In genomic region chr10:110497438-110498086, GRCh38 we compare ENCODE assay signal across 8 cellular contexts. TPM values are rescaled to one million over a fixed set of nuclear protein-coding genes. Genes with fewer than 3 reads are reported as not detected.
A peak's percentile ranks its signal among the peaks of the same experiment; 100 is the strongest.
DNase-seq lines count a peak whose midpoint lies in the region; ATAC-seq and TF ChIP-seq lines count a peak whose summit lies in the region.

DUSP5 (plus strand) TSS chr10:110497907; CDS start chr10:110498122, 215 bp downstream.

- no peaks in the 10 kb centered on the region for H3K27me3 ChIP-seq in kidney epithelial cell (ENCODE audit: control insufficient read depth, insufficient read depth, low read length)

- no peaks in the 10 kb centered on the region for H3K36me3 ChIP-seq in kidney epithelial cell (ENCODE audit: control insufficient read depth, insufficient read depth, low read length)

- DNase-seq in AG10803 (ENCODE audit: low read depth) (peak; percentile 93), NCI-H510A (lab: John Stamatoyannopoulos, UW) (peak; percentile 82), cerebellum (ENCODE audit: low spot score) (peak; percentile 95), kidney epithelial cell (ENCODE audit: low read depth) (peak; percentile 55)
- DNase-seq in activated CD4-positive, alpha-beta T cell treated with anti-CD3 and anti-CD28 coated beads for 24 hours (ENCODE audit: low read depth in 2 of 2) = peak; percentile 87 to 91
- peak; percentile 94 for DNase-seq in stimulated activated CD4-positive, alpha-beta T cell treated with anti-CD3 and anti-CD28 coated beads, Interleukin-15, amount 100 ng/mL, for 24 hours

- H3K4me3 ChIP-seq in AG10803 (ENCODE audit: low read length) = peak within 1 kb of the TSS; percentile 79
- H3K4me3 ChIP-seq in kidney epithelial cell (ENCODE audit: low read depth, low read length) = peak within 1 kb of the TSS; percentile 64

- TF ChIP-seq CTCF in AG10803 (conservative IDR thresholded peaks at IDR 0.05; ENCODE audit: low read length) (no peak), kidney epithelial cell (IDR thresholded peaks at IDR 0.05; ENCODE audit: insufficient read depth, low read length, poor library complexity, severe bottlenecking) (no peak)

- ATAC-seq in GM18907 (IDR thresholded peaks at IDR 0.05; ENCODE audit: unreplicated experiment) (peak; percentile 58), HG03135 (IDR thresholded peaks at IDR 0.05; ENCODE audit: unreplicated experiment) (peak; percentile 65)

RNA-seq across cellular contexts. Expression of gene DUSP5, which starts in this region (rescaled TPM):
- total RNA-seq in cerebellum = 7.4 TPM
- 88.4 and 103 TPM in 2 replicates for total RNA-seq in kidney epithelial cell

Comparison
In these comparisons a context has a peak if more than half of its experiments do, and no peak if none do; other contexts are left out.
1. Peak in every context shown above with its lines: DNase-seq, ATAC-seq and H3K4me3 ChIP-seq.
2. RNA of gene DUSP5 (total RNA-seq): 88.4 to 103 TPM in kidney epithelial cell; 7.4 TPM in cerebellum (single experiment); every median in the first group is over 10 times any median in the second.